ENCODE assay signal across 34 cellular contexts in genomic region chr1:184194251-184194650, GRCh38.
"Had no signal": no experiment of that assay in that cellular context is flagged by ENCODE, and none has a peak within 500 bp of the region (broad histone marks: within the 10 kb centered on the region; RNA-seq: fewer than 3 reads in every experiment).

No MANE protein-coding gene starts in this region.

- H3K9ac ChIP-seq: SK-N-SH had no signal

- H3K36me3 ChIP-seq: Peyer's patch, SJSA1 had no signal

- DNase-seq: activated CD4-positive, alpha-beta T cell treated with anti-CD3 and anti-CD28 coated beads for 36 hours; activated CD4-positive, alpha-beta T cell treated with anti-CD3 and anti-CD28 coated beads, Interleukin-2, amount 10 ng/mL, durations not matched to agents 7 days and 5 days; activated CD4-positive, alpha-beta T cell treated with anti-CD3 and anti-CD28 coated beads, Interleukin-2, amount 50 U/mL, for 48 hours; activated CD8-positive, alpha-beta memory T cell treated with anti-CD3 and anti-CD28 coated beads, Interleukin-2, amount 50 U/mL, for 4 hours; activated effector memory CD4-positive, alpha-beta T cell treated with Interleukin-2 at 50 U/mL for 16 hours; activated naive CD4-positive, alpha-beta T cell treated with anti-CD3 and anti-CD28 coated beads, Interleukin-2, amount 10 ng/mL, durations not matched to agents 7 days and 5 days; activated naive CD8-positive, alpha-beta T cell treated with anti-CD3 and anti-CD28 coated beads, Interleukin-2, amount 50 U/mL, for 24 hours; activated T-cell treated with anti-CD3 and anti-CD28 coated beads for 4 hours; activated T-cell treated with anti-CD3 and anti-CD28 coated beads, Interleukin-2, amount 50 U/mL, for 4 hours; anterior cingulate cortex; caudate nucleus; cerebellar nuclear complex; Kasumi-1; KG1; MM.1S; MV-4-11; NCI-H1105; NCI-H1417 treated with DMSO at 0.1 percent for 48 hours; NCI-H187 treated with DMSO at 0.1 percent for 48 hours; NCI-H2081; NCI-H345; NCI-H524 treated with DMSO at 0.1 percent for 48 hours; Peyer's patch; RPMI8226; SHP77 treated with DMSO at 0.1 percent for 48 hours; SK-N-SH had no signal

- H3K27ac ChIP-seq: Peyer's patch, SJSA1 had no signal

- H3K4me2 ChIP-seq: SK-N-SH had no signal

- H3K4me1 ChIP-seq: Peyer's patch, SJSA1 had no signal

- H3K9me2 ChIP-seq: SK-N-SH had no signal

- H3K9me3 Mint-ChIP-seq: activated CD4-positive, alpha-beta T cell treated with anti-CD3 and anti-CD28 coated beads, Interleukin-2, amount 10 ng/mL, durations not matched to agents 7 days and 5 days; activated naive CD4-positive, alpha-beta T cell treated with anti-CD3 and anti-CD28 coated beads, Interleukin-2, amount 10 ng/mL, durations not matched to agents 7 days and 5 days; activated naive CD8-positive, alpha-beta T cell treated with anti-CD3 and anti-CD28 coated beads, Interleukin-2, amount 50 U/mL, for 24 hours; activated T-cell treated with anti-CD3 and anti-CD28 coated beads, Interleukin-2, amount 50 U/mL, for 4 hours; activated T-helper 1 cell treated with anti-CD3 and anti-CD28 coated beads, Interleukin-12 subunit alpha, Interleukin-12 subunit beta, Interleukin-2, Interleukin-4 antibody, amounts not matched to agents 30 ng/mL and 10 ng/mL and 1 ng/mL, durations not matched to agents 14 hours and 24 hours and 36 hours; T-helper 1 cell treated with Interleukin-12 subunit alpha and Interleukin-12 subunit beta and Interleukin-4 antibody, amounts not matched to agents 30 μg/mL and 1 μg/mL, for 36 hours; T-helper 2 cell treated with Interferon-gamma antibody and Interleukin-4, amounts not matched to agents 5 μg/mL and 100 μg/mL, for 36 hours; WTC11 had no signal

- H3K4me3 Mint-ChIP-seq: activated CD4-positive, alpha-beta T cell treated with anti-CD3 and anti-CD28 coated beads for 36 hours; activated CD4-positive, alpha-beta T cell treated with anti-CD3 and anti-CD28 coated beads, Interleukin-2, amount 10 ng/mL, durations not matched to agents 7 days and 5 days; activated naive CD4-positive, alpha-beta T cell treated with anti-CD3 and anti-CD28 coated beads, Interleukin-2, amount 10 ng/mL, durations not matched to agents 7 days and 5 days; activated naive CD8-positive, alpha-beta T cell; activated naive CD8-positive, alpha-beta T cell treated with anti-CD3 and anti-CD28 coated beads, Interleukin-2, amount 50 U/mL, for 24 hours; activated T-cell treated with anti-CD3 and anti-CD28 coated beads, Interleukin-2, amount 50 U/mL, for 4 hours; activated T-helper 1 cell treated with anti-CD3 and anti-CD28 coated beads, Interleukin-12 subunit alpha, Interleukin-12 subunit beta, Interleukin-2, Interleukin-4 antibody, amounts not matched to agents 30 ng/mL and 10 ng/mL and 1 ng/mL, durations not matched to agents 14 hours and 24 hours and 36 hours; brain; T-helper 1 cell treated with Interleukin-12 subunit alpha and Interleukin-12 subunit beta and Interleukin-4 antibody, amounts not matched to agents 30 μg/mL and 1 μg/mL, for 36 hours; T-helper 2 cell treated with Interferon-gamma antibody and Interleukin-4, amounts not matched to agents 5 μg/mL and 100 μg/mL, for 36 hours; WTC11 had no signal

- H3K36me3 Mint-ChIP-seq: activated naive CD4-positive, alpha-beta T cell treated with anti-CD3 and anti-CD28 coated beads, Interleukin-2, amount 10 ng/mL, durations not matched to agents 7 days and 5 days; activated naive CD8-positive, alpha-beta T cell; brain; WTC11 had no signal

- H3K9me3 ChIP-seq: Peyer's patch, SJSA1, SK-N-SH had no signal

- ATAC-seq: activated CD4-positive, alpha-beta T cell treated with anti-CD3 and anti-CD28 coated beads for 36 hours; activated CD4-positive, CD25-positive, alpha-beta regulatory T cell treated with anti-CD3 and anti-CD28 coated beads, Interleukin-2, amount 50 U/mL, for 24 hours; activated naive CD8-positive, alpha-beta T cell treated with anti-CD3 and anti-CD28 coated beads, Interleukin-2, amount 50 U/mL, for 24 hours; activated T-cell treated with anti-CD3 and anti-CD28 coated beads, Interleukin-2, amount 50 U/mL, for 4 hours; WTC11 had no signal

- H3K27me3 ChIP-seq: Peyer's patch had no signal

- H3K4me1 Mint-ChIP-seq: activated CD4-positive, alpha-beta T cell treated with anti-CD3 and anti-CD28 coated beads for 36 hours; activated CD4-positive, alpha-beta T cell treated with anti-CD3 and anti-CD28 coated beads, Interleukin-2, amount 10 ng/mL, durations not matched to agents 7 days and 5 days; activated naive CD4-positive, alpha-beta T cell treated with anti-CD3 and anti-CD28 coated beads, Interleukin-2, amount 10 ng/mL, durations not matched to agents 7 days and 5 days; activated naive CD8-positive, alpha-beta T cell treated with anti-CD3 and anti-CD28 coated beads, Interleukin-2, amount 50 U/mL, for 24 hours; WTC11 had no signal

- H3K4me3 ChIP-seq: Peyer's patch, SJSA1 had no signal

- H3K27ac Mint-ChIP-seq: activated CD4-positive, alpha-beta T cell treated with anti-CD3 and anti-CD28 coated beads for 36 hours; activated CD4-positive, alpha-beta T cell treated with anti-CD3 and anti-CD28 coated beads, Interleukin-2, amount 10 ng/mL, durations not matched to agents 7 days and 5 days; activated naive CD4-positive, alpha-beta T cell treated with anti-CD3 and anti-CD28 coated beads, Interleukin-2, amount 10 ng/mL, durations not matched to agents 7 days and 5 days; activated naive CD8-positive, alpha-beta T cell; activated naive CD8-positive, alpha-beta T cell treated with anti-CD3 and anti-CD28 coated beads, Interleukin-2, amount 50 U/mL, for 24 hours; activated T-helper 1 cell treated with anti-CD3 and anti-CD28 coated beads, Interleukin-12 subunit alpha, Interleukin-12 subunit beta, Interleukin-2, Interleukin-4 antibody, amounts not matched to agents 30 ng/mL and 10 ng/mL and 1 ng/mL, durations not matched to agents 14 hours and 24 hours and 36 hours; T-helper 1 cell treated with Interleukin-12 subunit alpha and Interleukin-12 subunit beta and Interleukin-4 antibody, amounts not matched to agents 30 μg/mL and 1 μg/mL, for 36 hours; T-helper 2 cell treated with Interferon-gamma antibody and Interleukin-4, amounts not matched to agents 5 μg/mL and 100 μg/mL, for 36 hours; WTC11 had no signal
